ENCODE assay signal across 1 cellular context in the genomic region with DNA sequence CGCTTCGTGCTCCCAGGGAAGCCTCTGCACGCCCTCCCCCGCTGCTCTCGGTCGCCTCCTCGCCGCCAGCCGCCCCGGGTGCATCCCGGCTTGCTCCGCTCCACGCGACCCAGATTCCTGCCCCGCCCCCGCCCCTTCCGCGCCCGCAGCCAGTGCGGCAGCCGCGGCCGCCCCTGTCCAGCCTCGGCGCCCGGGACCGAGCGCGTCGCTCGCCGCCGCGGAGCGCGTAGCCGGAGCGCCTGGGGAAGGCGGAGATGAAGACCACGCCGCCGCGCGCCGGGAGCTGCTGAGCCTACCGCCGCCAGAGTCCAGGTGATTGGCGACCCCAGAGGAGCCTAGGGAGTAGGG.
TF ChIP-seq lines count a peak whose summit lies in the region.

A gene (plus strand): TSS at position 50 of the 348 bp plus-strand sequence. CDS start 27,043 bp downstream, outside the sequence.

TF ChIP-seq in HepG2, 621 proteins besides CTCF, POLR2A, EP300 and RAD21 (continued from another document):
- TF ChIP-seq, protein P1, sequence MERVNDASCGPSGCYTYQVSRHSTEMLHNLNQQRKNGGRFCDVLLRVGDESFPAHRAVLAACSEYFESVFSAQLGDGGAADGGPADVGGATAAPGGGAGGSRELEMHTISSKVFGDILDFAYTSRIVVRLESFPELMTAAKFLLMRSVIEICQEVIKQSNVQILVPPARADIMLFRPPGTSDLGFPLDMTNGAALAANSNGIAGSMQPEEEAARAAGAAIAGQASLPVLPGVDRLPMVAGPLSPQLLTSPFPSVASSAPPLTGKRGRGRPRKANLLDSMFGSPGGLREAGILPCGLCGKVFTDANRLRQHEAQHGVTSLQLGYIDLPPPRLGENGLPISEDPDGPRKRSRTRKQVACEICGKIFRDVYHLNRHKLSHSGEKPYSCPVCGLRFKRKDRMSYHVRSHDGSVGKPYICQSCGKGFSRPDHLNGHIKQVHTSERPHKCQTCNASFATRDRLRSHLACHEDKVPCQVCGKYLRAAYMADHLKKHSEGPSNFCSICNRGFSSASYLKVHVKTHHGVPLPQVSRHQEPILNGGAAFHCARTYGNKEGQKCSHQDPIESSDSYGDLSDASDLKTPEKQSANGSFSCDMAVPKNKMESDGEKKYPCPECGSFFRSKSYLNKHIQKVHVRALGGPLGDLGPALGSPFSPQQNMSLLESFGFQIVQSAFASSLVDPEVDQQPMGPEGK (CRISPR knock-in tag; IDR thresholded peaks at IDR 0.05): peak; percentile 24; the same call in 1 of the 2 replicates
- TF ChIP-seq, protein P2, sequence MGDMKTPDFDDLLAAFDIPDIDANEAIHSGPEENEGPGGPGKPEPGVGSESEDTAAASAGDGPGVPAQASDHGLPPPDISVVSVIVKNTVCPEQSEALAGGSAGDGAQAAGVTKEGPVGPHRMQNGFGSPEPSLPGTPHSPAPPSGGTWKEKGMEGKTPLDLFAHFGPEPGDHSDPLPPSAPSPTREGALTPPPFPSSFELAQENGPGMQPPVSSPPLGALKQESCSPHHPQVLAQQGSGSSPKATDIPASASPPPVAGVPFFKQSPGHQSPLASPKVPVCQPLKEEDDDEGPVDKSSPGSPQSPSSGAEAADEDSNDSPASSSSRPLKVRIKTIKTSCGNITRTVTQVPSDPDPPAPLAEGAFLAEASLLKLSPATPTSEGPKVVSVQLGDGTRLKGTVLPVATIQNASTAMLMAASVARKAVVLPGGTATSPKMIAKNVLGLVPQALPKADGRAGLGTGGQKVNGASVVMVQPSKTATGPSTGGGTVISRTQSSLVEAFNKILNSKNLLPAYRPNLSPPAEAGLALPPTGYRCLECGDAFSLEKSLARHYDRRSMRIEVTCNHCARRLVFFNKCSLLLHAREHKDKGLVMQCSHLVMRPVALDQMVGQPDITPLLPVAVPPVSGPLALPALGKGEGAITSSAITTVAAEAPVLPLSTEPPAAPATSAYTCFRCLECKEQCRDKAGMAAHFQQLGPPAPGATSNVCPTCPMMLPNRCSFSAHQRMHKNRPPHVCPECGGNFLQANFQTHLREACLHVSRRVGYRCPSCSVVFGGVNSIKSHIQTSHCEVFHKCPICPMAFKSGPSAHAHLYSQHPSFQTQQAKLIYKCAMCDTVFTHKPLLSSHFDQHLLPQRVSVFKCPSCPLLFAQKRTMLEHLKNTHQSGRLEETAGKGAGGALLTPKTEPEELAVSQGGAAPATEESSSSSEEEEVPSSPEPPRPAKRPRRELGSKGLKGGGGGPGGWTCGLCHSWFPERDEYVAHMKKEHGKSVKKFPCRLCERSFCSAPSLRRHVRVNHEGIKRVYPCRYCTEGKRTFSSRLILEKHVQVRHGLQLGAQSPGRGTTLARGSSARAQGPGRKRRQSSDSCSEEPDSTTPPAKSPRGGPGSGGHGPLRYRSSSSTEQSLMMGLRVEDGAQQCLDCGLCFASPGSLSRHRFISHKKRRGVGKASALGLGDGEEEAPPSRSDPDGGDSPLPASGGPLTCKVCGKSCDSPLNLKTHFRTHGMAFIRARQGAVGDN (CRISPR knock-in tag; IDR thresholded peaks at IDR 0.05): peak; percentile 54
- TF ChIP-seq HOXA3 (CRISPR knock-in tag; IDR thresholded peaks at IDR 0.05) (no peak), ESRRA (CRISPR knock-in tag; IDR thresholded peaks at IDR 0.05; ENCODE audit: low read depth) (no peak), SRSF9 (IDR thresholded peaks at IDR 0.05; ENCODE audit: borderline replicate concordance, insufficient read depth, low read depth, low read length, poor library complexity, severe bottlenecking) (no peak), PAX8 (CRISPR knock-in tag; IDR thresholded peaks at IDR 0.05; ENCODE audit: borderline replicate concordance) (no peak), MAZ (IDR thresholded peaks at IDR 0.05; ENCODE audit: borderline replicate concordance, low read depth, low read length) (no peak), MAZ (CRISPR knock-in tag; IDR thresholded peaks at IDR 0.05; ENCODE audit: low read depth) (peak; percentile 70; the same call in 1 of the 2 replicates), ZBTB42 (CRISPR knock-in tag; IDR thresholded peaks at IDR 0.05) (no peak), GABPB1 (CRISPR knock-in tag; IDR thresholded peaks at IDR 0.05) (peak; percentile 54; the same call in 1 of the 2 replicates), RFX1 (IDR thresholded peaks at IDR 0.05) (no peak), KDM2A (CRISPR knock-in tag; IDR thresholded peaks at IDR 0.05; ENCODE audit: borderline replicate concordance, low read depth) (peak; percentile 27; the same call in 1 of the 2 replicates), ZFP37 (CRISPR knock-in tag; IDR thresholded peaks at IDR 0.05; ENCODE audit: borderline replicate concordance) (no peak), CREB1 (IDR thresholded peaks at IDR 0.05) (no peak), CREB1 (CRISPR knock-in tag; IDR thresholded peaks at IDR 0.05) (no peak), ARID2 (CRISPR knock-in tag; IDR thresholded peaks at IDR 0.05; ENCODE audit: borderline replicate concordance) (no peak), ATF1 (CRISPR knock-in tag; IDR thresholded peaks at IDR 0.05) (no peak), ZBTB7B (CRISPR knock-in tag; IDR thresholded peaks at IDR 0.05) (no peak), REPIN1 (CRISPR knock-in tag; IDR thresholded peaks at IDR 0.05; ENCODE audit: borderline replicate concordance, low read depth) (no peak), RELA (CRISPR knock-in tag; IDR thresholded peaks at IDR 0.05) (no peak), ZNF563 (CRISPR knock-in tag; IDR thresholded peaks at IDR 0.05) (0 out of 2 replicates have a peak, but pooled peaks have one; percentile 44), ZNF367 (CRISPR knock-in tag; IDR thresholded peaks at IDR 0.05; ENCODE audit: borderline replicate concordance) (no peak)
- TF ChIP-seq, protein P3, sequence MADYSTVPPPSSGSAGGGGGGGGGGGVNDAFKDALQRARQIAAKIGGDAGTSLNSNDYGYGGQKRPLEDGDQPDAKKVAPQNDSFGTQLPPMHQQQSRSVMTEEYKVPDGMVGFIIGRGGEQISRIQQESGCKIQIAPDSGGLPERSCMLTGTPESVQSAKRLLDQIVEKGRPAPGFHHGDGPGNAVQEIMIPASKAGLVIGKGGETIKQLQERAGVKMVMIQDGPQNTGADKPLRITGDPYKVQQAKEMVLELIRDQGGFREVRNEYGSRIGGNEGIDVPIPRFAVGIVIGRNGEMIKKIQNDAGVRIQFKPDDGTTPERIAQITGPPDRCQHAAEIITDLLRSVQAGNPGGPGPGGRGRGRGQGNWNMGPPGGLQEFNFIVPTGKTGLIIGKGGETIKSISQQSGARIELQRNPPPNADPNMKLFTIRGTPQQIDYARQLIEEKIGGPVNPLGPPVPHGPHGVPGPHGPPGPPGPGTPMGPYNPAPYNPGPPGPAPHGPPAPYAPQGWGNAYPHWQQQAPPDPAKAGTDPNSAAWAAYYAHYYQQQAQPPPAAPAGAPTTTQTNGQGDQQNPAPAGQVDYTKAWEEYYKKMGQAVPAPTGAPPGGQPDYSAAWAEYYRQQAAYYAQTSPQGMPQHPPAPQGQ (CRISPR knock-in tag; IDR thresholded peaks at IDR 0.05; ENCODE audit: borderline replicate concordance): no peak
- TF ChIP-seq, protein P4, sequence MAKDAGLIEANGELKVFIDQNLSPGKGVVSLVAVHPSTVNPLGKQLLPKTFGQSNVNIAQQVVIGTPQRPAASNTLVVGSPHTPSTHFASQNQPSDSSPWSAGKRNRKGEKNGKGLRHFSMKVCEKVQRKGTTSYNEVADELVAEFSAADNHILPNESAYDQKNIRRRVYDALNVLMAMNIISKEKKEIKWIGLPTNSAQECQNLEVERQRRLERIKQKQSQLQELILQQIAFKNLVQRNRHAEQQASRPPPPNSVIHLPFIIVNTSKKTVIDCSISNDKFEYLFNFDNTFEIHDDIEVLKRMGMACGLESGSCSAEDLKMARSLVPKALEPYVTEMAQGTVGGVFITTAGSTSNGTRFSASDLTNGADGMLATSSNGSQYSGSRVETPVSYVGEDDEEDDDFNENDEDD (CRISPR knock-in tag; IDR thresholded peaks at IDR 0.05; ENCODE audit: borderline replicate concordance): peak; percentile 20; the same call in 1 of the 2 replicates
- TF ChIP-seq, protein P5, sequence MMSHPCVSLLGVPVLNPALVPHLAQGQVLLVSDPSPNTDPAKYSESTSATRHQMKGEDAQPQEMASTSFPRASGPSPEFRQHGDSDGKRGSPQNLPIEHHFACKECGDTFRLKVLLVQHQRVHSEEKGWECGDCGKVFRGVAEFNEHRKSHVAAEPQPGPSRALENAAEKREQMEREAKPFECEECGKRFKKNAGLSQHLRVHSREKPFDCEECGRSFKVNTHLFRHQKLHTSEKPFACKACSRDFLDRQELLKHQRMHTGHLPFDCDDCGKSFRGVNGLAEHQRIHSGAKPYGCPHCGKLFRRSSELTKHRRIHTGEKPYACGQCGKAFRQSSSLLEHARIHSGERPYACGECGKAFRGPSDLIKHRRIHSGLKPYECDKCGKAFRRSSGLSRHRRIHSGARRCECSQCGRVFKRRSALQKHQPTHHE (CRISPR knock-in tag; IDR thresholded peaks at IDR 0.05; ENCODE audit: borderline replicate concordance): no peak
- TF ChIP-seq, protein P6, sequence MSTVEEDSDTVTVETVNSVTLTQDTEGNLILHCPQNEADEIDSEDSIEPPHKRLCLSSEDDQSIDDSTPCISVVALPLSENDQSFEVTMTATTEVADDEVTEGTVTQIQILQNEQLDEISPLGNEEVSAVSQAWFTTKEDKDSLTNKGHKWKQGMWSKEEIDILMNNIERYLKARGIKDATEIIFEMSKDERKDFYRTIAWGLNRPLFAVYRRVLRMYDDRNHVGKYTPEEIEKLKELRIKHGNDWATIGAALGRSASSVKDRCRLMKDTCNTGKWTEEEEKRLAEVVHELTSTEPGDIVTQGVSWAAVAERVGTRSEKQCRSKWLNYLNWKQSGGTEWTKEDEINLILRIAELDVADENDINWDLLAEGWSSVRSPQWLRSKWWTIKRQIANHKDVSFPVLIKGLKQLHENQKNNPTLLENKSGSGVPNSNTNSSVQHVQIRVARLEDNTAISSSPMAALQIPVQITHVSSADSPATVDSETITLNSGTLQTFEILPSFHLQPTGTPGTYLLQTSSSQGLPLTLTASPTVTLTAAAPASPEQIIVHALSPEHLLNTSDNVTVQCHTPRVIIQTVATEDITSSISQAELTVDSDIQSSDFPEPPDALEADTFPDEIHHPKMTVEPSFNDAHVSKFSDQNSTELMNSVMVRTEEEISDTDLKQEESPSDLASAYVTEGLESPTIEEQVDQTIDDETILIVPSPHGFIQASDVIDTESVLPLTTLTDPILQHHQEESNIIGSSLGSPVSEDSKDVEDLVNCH (CRISPR knock-in tag; IDR thresholded peaks at IDR 0.05): no peak
- TF ChIP-seq, protein P7, sequence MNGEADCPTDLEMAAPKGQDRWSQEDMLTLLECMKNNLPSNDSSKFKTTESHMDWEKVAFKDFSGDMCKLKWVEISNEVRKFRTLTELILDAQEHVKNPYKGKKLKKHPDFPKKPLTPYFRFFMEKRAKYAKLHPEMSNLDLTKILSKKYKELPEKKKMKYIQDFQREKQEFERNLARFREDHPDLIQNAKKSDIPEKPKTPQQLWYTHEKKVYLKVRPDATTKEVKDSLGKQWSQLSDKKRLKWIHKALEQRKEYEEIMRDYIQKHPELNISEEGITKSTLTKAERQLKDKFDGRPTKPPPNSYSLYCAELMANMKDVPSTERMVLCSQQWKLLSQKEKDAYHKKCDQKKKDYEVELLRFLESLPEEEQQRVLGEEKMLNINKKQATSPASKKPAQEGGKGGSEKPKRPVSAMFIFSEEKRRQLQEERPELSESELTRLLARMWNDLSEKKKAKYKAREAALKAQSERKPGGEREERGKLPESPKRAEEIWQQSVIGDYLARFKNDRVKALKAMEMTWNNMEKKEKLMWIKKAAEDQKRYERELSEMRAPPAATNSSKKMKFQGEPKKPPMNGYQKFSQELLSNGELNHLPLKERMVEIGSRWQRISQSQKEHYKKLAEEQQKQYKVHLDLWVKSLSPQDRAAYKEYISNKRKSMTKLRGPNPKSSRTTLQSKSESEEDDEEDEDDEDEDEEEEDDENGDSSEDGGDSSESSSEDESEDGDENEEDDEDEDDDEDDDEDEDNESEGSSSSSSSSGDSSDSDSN (CRISPR knock-in tag; IDR thresholded peaks at IDR 0.05): peak; percentile 49; the same call in 1 of the 2 replicates
- TF ChIP-seq, protein P8, sequence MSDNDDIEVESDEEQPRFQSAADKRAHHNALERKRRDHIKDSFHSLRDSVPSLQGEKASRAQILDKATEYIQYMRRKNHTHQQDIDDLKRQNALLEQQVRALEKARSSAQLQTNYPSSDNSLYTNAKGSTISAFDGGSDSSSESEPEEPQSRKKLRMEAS (IDR thresholded peaks at IDR 0.05): peak; percentile 38; the same call in 1 of the 2 replicates
